8 cellular contexts compared by ENCODE assay signal in genomic region chr2:203814661-203815540, GRCh38. TPM values are rescaled to one million over a fixed set of nuclear protein-coding genes. Genes with fewer than 3 reads are reported as not detected.
DNase-seq lines count a peak whose midpoint lies in the region; ATAC-seq, FAIRE-seq and TF ChIP-seq lines count a peak whose summit lies in the region.

No MANE protein-coding gene starts in this region.

- POLR2A ChIA-PET in GM12878 (lab: Charles Lee) = no interaction called here

- TF ChIP-seq EP300 in GM12878 (IDR thresholded peaks at IDR 0.05; ENCODE audit: borderline replicate concordance in 1 of 2, control insufficient read depth in 1 of 2, low read depth in 2 of 2, low read length in 2 of 2) = no peak

- H3K27ac ChIP-seq in 22Rv1 (no peak overlapping the region), GM12878 (ENCODE audit: control insufficient read depth, insufficient read depth) (no peak overlapping the region), small intestine (ENCODE audit: low read depth in 1 of 2, low read length in 1 of 2) (peak overlapping the region; percentile 24 to 29)

- BruUV-seq in GM12878 (replicated peaks; lab: Mats Ljungman, UMichigan) = no TSS peak

- no peaks in the 10 kb centered on the region; the same call in 2 of the 3 replicates for H3K9me3 ChIP-seq in GM12878 (replicated peaks; ENCODE audit: control insufficient read depth, insufficient read depth, low read length)
- no peaks in the 10 kb centered on the region for H3K9me3 ChIP-seq in small intestine (ENCODE audit: control insufficient read depth, low read depth)

- intact Hi-C loops in GM12878 (cut with micrococcal nuclease; ENCODE audit: unreplicated experiment) = loop anchor here (1.0 to 10.0 kb wide), 4 partner anchors 331 to 1243 kb away; no protein-coding TSS in a partner anchor

- ATAC-seq in HG02852 (IDR thresholded peaks at IDR 0.05; ENCODE audit: unreplicated experiment) (peak; percentile 78), GM12878 (peak; percentile 91)

- no peaks in the 10 kb centered on the region for H3K79me2 ChIP-seq in GM12878 (ENCODE audit: control insufficient read depth, insufficient read depth, low read length)

- TF ChIP-seq CTCF in 22Rv1 (IDR thresholded peaks at IDR 0.05) = peak; percentile 82
- TF ChIP-seq CTCF in GM12878 (IDR thresholded peaks at IDR 0.05 in 2 of 3, conservative IDR thresholded peaks at IDR 0.05 in 1 of 3; ENCODE audit: control insufficient read depth in 2 of 3, extremely low read depth in 1 of 3, insufficient read depth in 1 of 3, low read depth in 3 of 3, low read length in 3 of 3) = peak; percentile 55 to 80 (median 66); a peak in 5 of 6 replicates

- in situ Hi-C loops in GM12878 (cut with MboI) = loop anchor here (5.0 to 25.0 kb wide), 3 partner anchors 333 to 1228 kb away; partner anchors contain the start of gene CYP20A1

- 19% methylated on average over 10 of the region's 10 CpGs for WGBS in GM12878 (ENCODE audit: insufficient coverage, insufficient replicate concordance, low lambda C conversion rate, missing lambda C conversion rate)
- 15 to 29% (median 20%) methylated on average over 10 of the region's 10 CpGs for WGBS in small intestine, 3 donors

- H3K9ac ChIP-seq in GM12878 (ENCODE audit: control insufficient read depth, insufficient read depth, low read length) = no peak overlapping the region

- H3K27me3 ChIP-seq in GM12878 (replicated peaks in 1 of 2; ENCODE audit: control insufficient read depth in 2 of 2, insufficient read depth in 2 of 2, low read length in 1 of 2) (peaks cover 0 to under 1% of the 10 kb centered on the region in 2 experiments; a peak in 1 of 4 replicates), small intestine (ENCODE audit: control insufficient read depth in 2 of 2, insufficient read depth in 2 of 2, low read length in 2 of 2) (no peaks in the 10 kb centered on the region)

- H3K4me1 ChIP-seq in GM12878 (ENCODE audit: control insufficient read depth, insufficient read depth, low read length) (peaks cover 6% of the 10 kb centered on the region), small intestine (ENCODE audit: control insufficient read depth in 2 of 2, insufficient read depth in 1 of 2, low read depth in 1 of 2, low read length in 1 of 2) (peaks cover 7 to 8% of the 10 kb centered on the region in 2 donors)

- H3K36me3 ChIP-seq in GM12878 (ENCODE audit: control insufficient read depth in 2 of 2, insufficient read depth in 2 of 2, low read length in 1 of 2) (no peaks in the 10 kb centered on the region), small intestine (ENCODE audit: control insufficient read depth in 2 of 2, insufficient read depth in 2 of 2, low read length in 2 of 2) (no peaks in the 10 kb centered on the region)

- TF ChIP-seq POLR2A in GM12891 (IDR thresholded peaks at IDR 0.05; ENCODE audit: low read depth, low read length) = no peak
- TF ChIP-seq POLR2A in GM12878 (IDR thresholded peaks at IDR 0.05; ENCODE audit: low read depth, low read length) = no peak

- SMC1A ChIA-PET in GM12878 (lab: Charles Lee; ENCODE audit: uncharacterized antibody, unreplicated experiment) = interaction anchor here (0.7 to 3.2 kb wide), 10 partner anchors 8 to 1226 kb away, joined by 3 to 16 read pairs (median 3); no protein-coding TSS in a partner anchor

- RAD21 ChIA-PET in GM12878 (lab: Charles Lee; ENCODE audit: unreplicated experiment) = interaction anchor here (0.6 to 2.1 kb wide), 8 partner anchors 74 to 590 kb away, joined by 3 to 12 read pairs (median 5); no protein-coding TSS in a partner anchor

- no peaks in the 10 kb centered on the region for H4K20me1 ChIP-seq in GM12878 (ENCODE audit: control insufficient read depth, insufficient read depth)

- DNase-seq in GM12891 (ENCODE audit: insufficient read length, low spot score) = peak; percentile 30
- peak; percentile 66 for DNase-seq in NCI-H146 treated with DMSO at 0.1 percent for 48 hours (lab: John Stamatoyannopoulos, UW; ENCODE audit: unreplicated experiment)
- peak; percentile 1 to 85 for DNase-seq in SW 1271 (lab: John Stamatoyannopoulos, UW)
- DNase-seq in GM12878 (ENCODE audit: low read depth, low spot score) = no peak
- DNase-seq in iPS DF 19.7 (ENCODE audit: low read depth, low spot score) = peak; percentile 68
- peak; percentile 83 for DNase-seq in small intestine

- no peak overlapping the region for H2AFZ ChIP-seq in GM12878 (ENCODE audit: control insufficient read depth, low read depth, low read length)

- H3K4me2 ChIP-seq in GM12878 (ENCODE audit: control insufficient read depth, insufficient read depth) = no peak overlapping the region

- CTCF ChIA-PET in GM12878 (lab: Yijun Ruan, JAX) = interaction anchor here (0.7 to 2.5 kb wide), 26 partner anchors 8 to 597 kb away, joined by 3 to 23 read pairs (median 4); no protein-coding TSS in a partner anchor

- H3K4me3 ChIP-seq in GM12878 = no peak overlapping the region
- H3K4me3 ChIP-seq in small intestine (ENCODE audit: low read depth in 1 of 2, low read length in 2 of 2) = no peak overlapping the region

- FAIRE-seq in GM12891 (lab: Jason Lieb, UNC) = peak; percentile 88
- FAIRE-seq in GM12878 (lab: Jason Lieb, UNC) = peak; percentile 97
- FAIRE-seq in small intestine (lab: Jason Lieb, UNC) = no peak

- peak; percentile 89 for TF ChIP-seq RAD21 in GM12878 (IDR thresholded peaks at IDR 0.05; ENCODE audit: insufficient read depth, low read depth, low read length)

TF ChIP-seq in GM12891, 5 proteins besides CTCF, POLR2A, EP300 and RAD21:
- peak; percentile 44 for TF ChIP-seq SPI1 (IDR thresholded peaks at IDR 0.05; ENCODE audit: low read depth, low read length)
- TF ChIP-seq TAF1 (IDR thresholded peaks at IDR 0.05; ENCODE audit: low read depth, low read length) = no peak

TF ChIP-seq in GM12878, 131 proteins besides CTCF, POLR2A, EP300 and RAD21 (continues in another document):
- TF ChIP-seq YY1 (IDR thresholded peaks at IDR 0.05; ENCODE audit: low read depth, low read length) (peak; percentile 29; the same call in 1 of the 2 replicates), POU2F2 (IDR thresholded peaks at IDR 0.05; ENCODE audit: borderline replicate concordance, low read depth, low read length) (no peak), ATF7 (IDR thresholded peaks at IDR 0.05; ENCODE audit: low read depth) (no peak), SMC3 (IDR thresholded peaks at IDR 0.05; ENCODE audit: borderline replicate concordance, low read length) (peak; percentile 76; the same call in 1 of the 2 replicates), ZNF622 (IDR thresholded peaks at IDR 0.05) (no peak), NR2C1 (IDR thresholded peaks at IDR 0.05) (no peak), NFYA (IDR thresholded peaks at IDR 0.05; ENCODE audit: borderline replicate concordance, low read depth, low read length) (no peak), YBX1 (IDR thresholded peaks at IDR 0.05) (no peak), HDAC2 (IDR thresholded peaks at IDR 0.05) (no peak), PAX5 (IDR thresholded peaks at IDR 0.05; ENCODE audit: borderline replicate concordance, low read depth, low read length) (no peak), SUPT20H (IDR thresholded peaks at IDR 0.05; ENCODE audit: borderline replicate concordance, control insufficient read depth, low read depth, low read length) (no peak), NRF1 (conservative IDR thresholded peaks at IDR 0.05; ENCODE audit: low read depth, low read length) (no peak), ZSCAN29 (IDR thresholded peaks at IDR 0.05) (no peak), CBX3 (IDR thresholded peaks at IDR 0.05; ENCODE audit: borderline replicate concordance, low read depth) (no peak)
- TF ChIP-seq, protein P1, sequence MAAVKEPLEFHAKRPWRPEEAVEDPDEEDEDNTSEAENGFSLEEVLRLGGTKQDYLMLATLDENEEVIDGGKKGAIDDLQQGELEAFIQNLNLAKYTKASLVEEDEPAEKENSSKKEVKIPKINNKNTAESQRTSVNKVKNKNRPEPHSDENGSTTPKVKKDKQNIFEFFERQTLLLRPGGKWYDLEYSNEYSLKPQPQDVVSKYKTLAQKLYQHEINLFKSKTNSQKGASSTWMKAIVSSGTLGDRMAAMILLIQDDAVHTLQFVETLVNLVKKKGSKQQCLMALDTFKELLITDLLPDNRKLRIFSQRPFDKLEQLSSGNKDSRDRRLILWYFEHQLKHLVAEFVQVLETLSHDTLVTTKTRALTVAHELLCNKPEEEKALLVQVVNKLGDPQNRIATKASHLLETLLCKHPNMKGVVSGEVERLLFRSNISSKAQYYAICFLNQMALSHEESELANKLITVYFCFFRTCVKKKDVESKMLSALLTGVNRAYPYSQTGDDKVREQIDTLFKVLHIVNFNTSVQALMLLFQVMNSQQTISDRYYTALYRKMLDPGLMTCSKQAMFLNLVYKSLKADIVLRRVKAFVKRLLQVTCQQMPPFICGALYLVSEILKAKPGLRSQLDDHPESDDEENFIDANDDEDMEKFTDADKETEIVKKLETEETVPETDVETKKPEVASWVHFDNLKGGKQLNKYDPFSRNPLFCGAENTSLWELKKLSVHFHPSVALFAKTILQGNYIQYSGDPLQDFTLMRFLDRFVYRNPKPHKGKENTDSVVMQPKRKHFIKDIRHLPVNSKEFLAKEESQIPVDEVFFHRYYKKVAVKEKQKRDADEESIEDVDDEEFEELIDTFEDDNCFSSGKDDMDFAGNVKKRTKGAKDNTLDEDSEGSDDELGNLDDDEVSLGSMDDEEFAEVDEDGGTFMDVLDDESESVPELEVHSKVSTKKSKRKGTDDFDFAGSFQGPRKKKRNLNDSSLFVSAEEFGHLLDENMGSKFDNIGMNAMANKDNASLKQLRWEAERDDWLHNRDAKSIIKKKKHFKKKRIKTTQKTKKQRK (IDR thresholded peaks at IDR 0.05; ENCODE audit: low read depth, low read length) = no peak

RNA-seq across cellular contexts. Expression of gene CTLA4, which starts 52.7 kb away (rescaled TPM):
- not detected for polyA plus RNA-seq in GM12891 (2012; ENCODE audit: low read depth, missing spikeins)
- total RNA-seq in GM12878 (2013; cell fraction: nucleolus; rRNA removed) = not detected in 2 replicates
- not detected in 2 replicates for total RNA-seq in GM12878 (2014; rRNA removed)
- total RNA-seq in GM12878 (2014; rRNA removed; fragmentation: Illumina TruSeq; extraction: Trizol) = not detected in 2 replicates
- total RNA-seq in GM12878 (2021) = 0.29 TPM in 1 of 2 replicates, not detected in the other
- polyA plus RNA-seq in GM12878 (2011; ENCODE audit: low read depth) = not detected
- polyA plus RNA-seq in GM12878 (2011; rRNA removed) = not detected in 2 replicates
- not detected in 2 replicates for polyA plus RNA-seq in GM12878 (2011; cell fraction: cytosol; rRNA removed)
- polyA plus RNA-seq in GM12878 (2011; cell fraction: nucleus; rRNA removed) = not detected in 2 replicates
- polyA plus RNA-seq in GM12878 (2012) = not detected in 2 replicates
- polyA plus RNA-seq in GM12878 (2014; fragmentation: Illumina TruSeq; extraction: Trizol) = not detected in 2 replicates
- polyA plus RNA-seq in GM12878 (2014; fragmentation: Nextera tagmentation; extraction: Ambion mirVana) = not detected
- not detected in 2 replicates for polyA plus RNA-seq in GM12878 (2014; rRNA removed)
- not detected for polyA plus RNA-seq in GM12878 (2016; fragmentation: Nextera tagmentation; extraction: Ambion mirVana)
- not detected in 2 replicates for polyA minus RNA-seq in GM12878 (2011; rRNA and poly(A)+ RNA removed)
- polyA minus RNA-seq in GM12878 (2011; cell fraction: cytosol; rRNA and poly(A)+ RNA removed) = not detected in 2 replicates
- polyA minus RNA-seq in GM12878 (2011; cell fraction: nucleus; rRNA and poly(A)+ RNA removed) = not detected in 2 replicates
- under 1 TPM in 1 of 3 donors, not detected in 2; 0.57 TPM for polyA plus RNA-seq in small intestine

Comparison
In these comparisons a context has a peak if more than half of its experiments do, and no peak if none do; other contexts are left out.
1. H3K27ac ChIP-seq: peak in small intestine (2 of 2); none in 22Rv1 (single experiment) and GM12878 (single experiment).